ENCODE assay signal across 16 cellular contexts in the genomic region with DNA sequence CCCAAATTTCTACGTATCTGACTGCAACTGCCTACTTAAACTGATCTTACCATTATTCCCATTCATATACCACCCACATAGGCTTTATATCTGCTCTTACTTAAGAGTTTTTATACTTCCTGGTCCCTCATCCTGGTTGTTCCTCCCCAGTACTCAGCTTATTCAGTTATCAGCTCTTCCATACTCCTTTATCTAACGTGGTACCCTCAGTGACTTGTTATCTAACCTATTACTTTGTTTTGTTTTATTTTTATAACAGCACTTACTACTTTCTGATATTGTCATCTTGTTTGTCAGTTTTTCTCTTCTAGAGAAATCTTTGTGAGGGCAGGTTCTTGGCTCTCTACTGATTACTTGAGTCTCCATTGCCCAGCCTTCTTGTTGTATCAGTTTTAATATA.
"Had no signal": no experiment of that assay in that cellular context is flagged by ENCODE, and none has a peak within 500 bp of the region (broad histone marks: within the 10 kb centered on the region; RNA-seq: fewer than 3 reads in every experiment).

No MANE protein-coding gene starts in this region.

- H3K27me3 Mint-ChIP-seq: activated B cell treated with CpG ODN at 0.5 μM for 24 hours; activated CD4-positive, alpha-beta T cell treated with anti-CD3 and anti-CD28 coated beads, Interleukin-2, amount 10 ng/mL, durations not matched to agents 7 days and 5 days; progenitor cell of endocrine pancreas; stimulated activated naive B cell treated with anti-CD40 and anti-IgM and Interleukin-4, amounts not matched to agents 10 μg/mL and 1 μg/mL and 100 μg/mL, for 72 hours had no signal

- H3K27ac ChIP-seq: breast epithelium, epithelial cell of prostate, heart right ventricle, right atrium auricular region, thyroid gland had no signal

- H3K27ac Mint-ChIP-seq: activated B cell treated with CpG ODN at 0.5 μM for 24 hours; activated CD4-positive, alpha-beta T cell treated with anti-CD3 and anti-CD28 coated beads, Interleukin-2, amount 10 ng/mL, durations not matched to agents 7 days and 5 days; stimulated activated naive B cell treated with anti-CD40 and anti-IgM and Interleukin-4, amounts not matched to agents 10 μg/mL and 1 μg/mL and 100 μg/mL, for 72 hours had no signal

- H3K9me3 ChIP-seq: breast epithelium, heart right ventricle, right atrium auricular region, SK-N-SH, thyroid gland had no signal

- H3K4me1 ChIP-seq: breast epithelium had no signal

- DNase-seq: activated B cell treated with CpG ODN at 0.5 μM for 24 hours; activated CD4-positive, alpha-beta T cell treated with anti-CD3 and anti-CD28 coated beads, Interleukin-2, amount 10 ng/mL, durations not matched to agents 7 days and 5 days; activated effector memory CD4-positive, alpha-beta T cell treated with Interleukin-2 at 50 U/mL for 16 hours; activated T-cell treated with anti-CD3 and anti-CD28 coated beads for 4 hours; heart right ventricle; occipital lobe; SK-N-SH; stimulated activated CD4-positive, alpha-beta T cell treated with anti-CD3 and anti-CD28 coated beads, Interleukin-2, amount 100 ng/mL, for 48 hours; stimulated activated naive B cell treated with anti-CD40 and anti-IgM and Interleukin-4, amounts not matched to agents 10 μg/mL and 1 μg/mL and 100 μg/mL, for 72 hours; T-helper 1 cell; thyroid gland had no signal

- H3K36me3 ChIP-seq: breast epithelium, heart right ventricle, right atrium auricular region, thyroid gland had no signal

- H3K9me3 Mint-ChIP-seq: activated B cell treated with CpG ODN at 0.5 μM for 24 hours; activated CD4-positive, alpha-beta T cell treated with anti-CD3 and anti-CD28 coated beads, Interleukin-2, amount 10 ng/mL, durations not matched to agents 7 days and 5 days; stimulated activated naive B cell treated with anti-CD40 and anti-IgM and Interleukin-4, amounts not matched to agents 10 μg/mL and 1 μg/mL and 100 μg/mL, for 72 hours had no signal

- ATAC-seq: activated naive CD4-positive, alpha-beta T cell treated with anti-CD3 and anti-CD28 coated beads, Interleukin-2, amount 50 U/mL, for 72 hours; heart right ventricle; stimulated activated naive B cell treated with anti-CD40 and anti-IgM and Interleukin-4, amounts not matched to agents 10 μg/mL and 1 μg/mL and 100 μg/mL, for 72 hours had no signal

- H3K4me3 ChIP-seq: breast epithelium, heart right ventricle, right atrium auricular region, thyroid gland had no signal

- H3K27me3 ChIP-seq: breast epithelium, heart right ventricle, right atrium auricular region, thyroid gland had no signal

- H3K4me3 Mint-ChIP-seq: activated B cell treated with CpG ODN at 0.5 μM for 24 hours; activated CD4-positive, alpha-beta T cell treated with anti-CD3 and anti-CD28 coated beads, Interleukin-2, amount 10 ng/mL, durations not matched to agents 7 days and 5 days; stimulated activated naive B cell treated with anti-CD40 and anti-IgM and Interleukin-4, amounts not matched to agents 10 μg/mL and 1 μg/mL and 100 μg/mL, for 72 hours had no signal
